13 cellular contexts compared by ENCODE assay signal in genomic region chr9:113547501-113547900, GRCh38.
A peak's percentile ranks its signal among the peaks of the same experiment; 100 is the strongest.
DNase-seq lines count a peak whose midpoint lies in the region; ATAC-seq and TF ChIP-seq lines count a peak whose summit lies in the region.
"Had no signal": no experiment of that assay in that cellular context is flagged by ENCODE, and none has a peak within 500 bp of the region (broad histone marks: within the 10 kb centered on the region; RNA-seq: fewer than 3 reads in every experiment).

No MANE protein-coding gene starts in this region.

- H3K36me3 ChIP-seq in cardiac muscle cell (no peaks in the 10 kb centered on the region), adrenal gland (replicated peaks in 1 of 2) (no peaks in the 10 kb centered on the region), thoracic aorta (peaks cover 4% of the 10 kb centered on the region)
- H3K36me3 ChIP-seq: neutrophil had no signal

- no peaks in the 10 kb centered on the region for H3K27me3 ChIP-seq in cardiac muscle cell
- H3K27me3 ChIP-seq in adrenal gland = no peaks in the 10 kb centered on the region
- H3K27me3 ChIP-seq in thoracic aorta (replicated peaks; ENCODE audit: insufficient read depth) = no peaks in the 10 kb centered on the region
- H3K27me3 ChIP-seq: neutrophil had no signal

- intact Hi-C loops in left cardiac atrium (cut with DNase I) = no loop called here
- intact Hi-C loops in adrenal gland (cut with DNase I) = no loop called here

- H3K36me3 Mint-ChIP-seq in mesothelial cell of epicardium = no peaks in the 10 kb centered on the region

- WGBS in adrenal gland, 4 donors = 88 to 94% (median 93%) methylated on average over 5 of the region's 5 CpGs

- H3K27ac Mint-ChIP-seq in mesothelial cell of epicardium = peak overlapping the region; percentile 91

- TF ChIP-seq POLR2A in adrenal gland (IDR thresholded peaks at IDR 0.05) = no peak

- no peaks in the 10 kb centered on the region for H3K9me3 Mint-ChIP-seq in mesothelial cell of epicardium

- H3K4me1 ChIP-seq in cardiac muscle cell (ENCODE audit: low read depth) (peaks cover 42% of the 10 kb centered on the region), adrenal gland (replicated peaks in 1 of 2) (peaks cover 25 to 63% of the 10 kb centered on the region in 2 donors), thoracic aorta (ENCODE audit: control insufficient read depth in 1 of 2, low read depth in 2 of 2) (peaks cover 16 to 26% of the 10 kb centered on the region in 2 donors)

- DNase-seq in cardiac muscle cell (ENCODE audit: low read depth in 1 of 2, low spot score in 1 of 2) (no peak), left cardiac atrium (no peak), adrenal gland (no peak), mesothelial cell of epicardium (ENCODE audit: low spot score in 2 of 2, unreplicated experiment in 2 of 2) (no peak), thoracic aorta (ENCODE audit: low spot score) (no peak), HuH-7.5 (ENCODE audit: low spot score) (no peak), SHP77 (lab: John Stamatoyannopoulos, UW) (no peak), NCI-H2196 (lab: John Stamatoyannopoulos, UW; ENCODE audit: unreplicated experiment) (no peak)
- DNase-seq: central memory CD4-positive, alpha-beta T cell; hippocampal formation; SW 1271 had no signal

- no peak for TF ChIP-seq CTCF in cardiac muscle cell (IDR thresholded peaks at IDR 0.05; ENCODE audit: low read depth, low read length)
- TF ChIP-seq CTCF in adrenal gland (IDR thresholded peaks at IDR 0.05) = no peak
- TF ChIP-seq CTCF in mesothelial cell of epicardium (IDR thresholded peaks at IDR 0.05; ENCODE audit: unreplicated experiment) = no peak
- TF ChIP-seq CTCF in thoracic aorta (IDR thresholded peaks at IDR 0.05) = no peak

- H3K4me3 Mint-ChIP-seq in mesothelial cell of epicardium = no peak overlapping the region

- ATAC-seq in left cardiac atrium (no peak), thoracic aorta (ENCODE audit: insufficient number of reproducible peaks, low FRiP score, low read depth) (no peak)

- H3K27me3 Mint-ChIP-seq in mesothelial cell of epicardium (ENCODE audit: low read depth) = no peaks in the 10 kb centered on the region

- H3K4me1 Mint-ChIP-seq in mesothelial cell of epicardium = peaks cover 23% of the 10 kb centered on the region

- no peaks in the 10 kb centered on the region for H3K9me3 ChIP-seq in cardiac muscle cell (ENCODE audit: low read depth)
- no peaks in the 10 kb centered on the region for H3K9me3 ChIP-seq in adrenal gland (replicated peaks in 1 of 3)
- no peaks in the 10 kb centered on the region for H3K9me3 ChIP-seq in thoracic aorta
- H3K9me3 ChIP-seq: neutrophil had no signal

- H3K27ac ChIP-seq in cardiac muscle cell (peak overlapping the region; percentile 97), adrenal gland (peak overlapping the region; percentile 35 to 95 (median 86)), thoracic aorta (peak overlapping the region; percentile 76 to 77)
- H3K27ac ChIP-seq: neutrophil had no signal

- no peak overlapping the region for H3K4me3 ChIP-seq in cardiac muscle cell
- H3K4me3 ChIP-seq in adrenal gland = no peak overlapping the region
- no peak overlapping the region for H3K4me3 ChIP-seq in thoracic aorta
- H3K4me3 ChIP-seq: lung had no signal
